2 cellular contexts compared by ENCODE assay signal in genomic region chr1:112686835-112687234, GRCh38.
TF ChIP-seq lines count a peak whose summit lies in the region.

No MANE protein-coding gene starts in this region.

TF ChIP-seq in HCT116, 20 proteins besides CTCF, POLR2A, EP300 and RAD21:
- TF ChIP-seq EZH2 (IDR thresholded peaks at IDR 0.05) (no peak), JUND (IDR thresholded peaks at IDR 0.05) (no peak), EZH2phosphoT487 (IDR thresholded peaks at IDR 0.05; ENCODE audit: borderline replicate concordance) (no peak), YY1 (IDR thresholded peaks at IDR 0.05; ENCODE audit: extremely low read depth, insufficient replicate concordance, low read depth, low read length) (no peak), TCF7L2 (IDR thresholded peaks at IDR 0.05; ENCODE audit: borderline replicate concordance, extremely low read depth, insufficient read depth, insufficient read length) (no peak), CEBPB (IDR thresholded peaks at IDR 0.05; ENCODE audit: low read depth) (no peak), ELF1 (IDR thresholded peaks at IDR 0.05; ENCODE audit: borderline replicate concordance, low read depth) (no peak), SIN3A (IDR thresholded peaks at IDR 0.05; ENCODE audit: low read depth) (no peak), POLR2AphosphoS5 (IDR thresholded peaks at IDR 0.05; ENCODE audit: low read depth, low read length) (no peak), SRF (IDR thresholded peaks at IDR 0.05; ENCODE audit: low read depth) (no peak), ATF3 (IDR thresholded peaks at IDR 0.05) (no peak), ZFX (IDR thresholded peaks at IDR 0.05) (no peak), CBX3 (IDR thresholded peaks at IDR 0.05; ENCODE audit: low read depth) (no peak), REST (IDR thresholded peaks at IDR 0.05; ENCODE audit: low read depth) (no peak), ZBTB33 (IDR thresholded peaks at IDR 0.05; ENCODE audit: extremely low read depth, insufficient replicate concordance, low read length) (no peak), FOSL1 (IDR thresholded peaks at IDR 0.05; ENCODE audit: low read depth) (no peak)

TF ChIP-seq in GM12878, 131 proteins besides CTCF, POLR2A, EP300 and RAD21:
- TF ChIP-seq NR2C2 (IDR thresholded peaks at IDR 0.05; ENCODE audit: borderline replicate concordance, control insufficient read depth, insufficient read length, low read depth), result no peak
- peak; percentile 44 for TF ChIP-seq RUNX3 (IDR thresholded peaks at IDR 0.05; ENCODE audit: low read length)
